Comparison of ENCODE assay signal across 8 cellular contexts in the genomic region with DNA sequence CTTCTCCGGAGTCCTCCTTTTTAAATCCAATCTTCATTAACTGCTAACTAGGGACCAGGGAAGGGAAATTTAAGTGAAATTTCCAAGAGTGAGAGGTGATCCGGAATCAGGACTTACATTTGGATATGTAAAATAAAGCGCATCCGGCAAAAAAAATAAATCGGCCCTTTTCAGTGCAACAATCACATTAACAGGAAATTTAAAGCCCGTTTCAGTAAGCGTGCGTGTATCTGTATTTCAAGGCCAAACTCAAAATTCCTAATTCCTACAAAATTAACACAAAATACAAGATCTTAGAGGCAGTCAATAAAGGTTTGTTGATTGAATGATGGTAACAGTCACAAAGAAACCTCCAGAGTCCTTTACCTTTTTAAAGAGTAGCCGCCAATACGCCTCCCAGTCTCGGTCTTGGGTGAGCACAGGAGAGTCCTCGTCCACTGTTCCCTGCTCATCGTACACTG. TPM values are rescaled to one million over a fixed set of nuclear protein-coding genes. Genes with fewer than 3 reads are reported as not detected.
DNase-seq lines count a peak whose midpoint lies in the region; ATAC-seq, FAIRE-seq and TF ChIP-seq lines count a peak whose summit lies in the region.

No MANE protein-coding gene starts in this region.

- H3K27ac ChIP-seq in VCaP (peak overlapping the region; percentile 83), gastroesophageal sphincter (peak overlapping the region; percentile 55 to 91 (median 88))

- H3K4me3 ChIP-seq in gastroesophageal sphincter: peak overlapping the region; percentile 66 to 94
- peak overlapping the region; percentile 92 for H3K4me3 ChIP-seq in skeletal muscle satellite cell (ENCODE audit: low read length)

- whole genome bisulfite sequencing in gastroesophageal sphincter (ENCODE audit: low coverage in 1 of 2), 2 donors: 2 to 6% methylated on average over 11 of the region's 13 CpGs

- TF ChIP-seq EP300 in gastroesophageal sphincter (IDR thresholded peaks at IDR 0.05): no peak

- H3K9ac ChIP-seq in skeletal muscle satellite cell (ENCODE audit: low read depth, low read length): peak overlapping the region; percentile 91

- peak; percentile 3 for ATAC-seq in gastroesophageal sphincter

- no peak for TF ChIP-seq CTCF in VCaP (conservative IDR thresholded peaks at IDR 0.05)
- no peak for TF ChIP-seq CTCF in gastroesophageal sphincter (IDR thresholded peaks at IDR 0.05)

- peaks cover 2 to 72% of the 10 kb centered on the region in 2 donors for H3K36me3 ChIP-seq in gastroesophageal sphincter
- peaks cover 52% of the 10 kb centered on the region for H3K36me3 ChIP-seq in skeletal muscle satellite cell (ENCODE audit: insufficient read depth, low read length)

- H3K27me3 ChIP-seq in gastroesophageal sphincter: no peaks in the 10 kb centered on the region
- no peaks in the 10 kb centered on the region for H3K27me3 ChIP-seq in skeletal muscle satellite cell (ENCODE audit: control insufficient read depth, insufficient read depth, low read length)

- peak overlapping the region; percentile 81 for H3K4me2 ChIP-seq in skeletal muscle satellite cell (ENCODE audit: low read length)

- TF ChIP-seq POLR2A in H54 (IDR thresholded peaks at IDR 0.05; ENCODE audit: low read depth, low read length): 0 out of 2 replicates have a peak, but pooled peaks have one; percentile 34
- TF ChIP-seq POLR2A in gastroesophageal sphincter (IDR thresholded peaks at IDR 0.05): no peak

- DNase-seq in H54 (ENCODE audit: insufficient read length, low spot score) (no peak), midbrain (lab: John Stamatoyannopoulos, UW) (no peak), NCI-H2196 (lab: John Stamatoyannopoulos, UW; ENCODE audit: unreplicated experiment) (no peak), SIG-M5 treated with dmso at 0.1 percent for 504 hours (lab: John Stamatoyannopoulos, UW; ENCODE audit: unreplicated experiment) (no peak)
- DNase-seq in activated effector memory CD4-positive, alpha-beta T cell treated with Interleukin-2 at 50 U/mL for 16 hours: no peak

- H3K9me3 ChIP-seq in gastroesophageal sphincter (no peaks in the 10 kb centered on the region), skeletal muscle satellite cell (replicated peaks; ENCODE audit: low read length) (no peaks in the 10 kb centered on the region)

- no peak for FAIRE-seq in H54 (lab: Jason Lieb, UNC)

- H3K4me1 ChIP-seq in gastroesophageal sphincter (peaks cover 4 to 53% (median 14%) of the 10 kb centered on the region in 3 donors), skeletal muscle satellite cell (ENCODE audit: control insufficient read depth, insufficient read depth, low read length) (peaks cover 20% of the 10 kb centered on the region)

RNA-seq across cellular contexts. Expression of a gene that starts 0.7 kb away (rescaled TPM):
- 10 to 100 TPM; 11.8 to 20.2 (median 14.3) TPM for total RNA-seq in gastroesophageal sphincter
- 30.2 and 33.2 TPM in 2 replicates for total RNA-seq in skeletal muscle satellite cell (2012; rRNA removed)

RNA-seq across cellular contexts. Expression of a gene that starts 6.1 kb away (rescaled TPM):
- total RNA-seq in gastroesophageal sphincter: 10 to 100 TPM; 37.4 to 43.5 (median 40.3) TPM
- total RNA-seq in skeletal muscle satellite cell (2012; rRNA removed): 87.4 and 89.5 TPM in 2 replicates
